15 cellular contexts compared by ENCODE assay signal in genomic region chr17:32318071-32318470, GRCh38. TPM values are rescaled to one million over a fixed set of nuclear protein-coding genes. Genes with fewer than 3 reads are reported as not detected.
DNase-seq lines count a peak whose midpoint lies in the region; ATAC-seq lines count a peak whose summit lies in the region.
"Had no signal": no experiment of that assay in that cellular context is flagged by ENCODE, and none has a peak within 500 bp of the region (broad histone marks: within the 10 kb centered on the region; RNA-seq: fewer than 3 reads in every experiment).

No MANE protein-coding gene starts in this region.

- peak overlapping the region; percentile 19 to 29 for H3K4me3 Mint-ChIP-seq in activated T-cell treated with anti-CD3 and anti-CD28 coated beads, Interleukin-2, amount 50 U/mL, for 72 hours
- peak overlapping the region; percentile 75 for H3K4me3 Mint-ChIP-seq in natural killer cell treated with Interleukin-12 subunit alpha and Interleukin-12 subunit beta and Interleukin-15 and Interleukin-18, amount 100 ng/mL, for 72 hours

- no peak overlapping the region for H3K27ac Mint-ChIP-seq in activated T-cell treated with anti-CD3 and anti-CD28 coated beads, Interleukin-2, amount 50 U/mL, for 72 hours
- H3K27ac Mint-ChIP-seq in natural killer cell treated with Interleukin-12 subunit alpha and Interleukin-12 subunit beta and Interleukin-15 and Interleukin-18, amount 100 ng/mL, for 72 hours: no peak overlapping the region

- DNase-seq in activated T-cell treated with anti-CD3 and anti-CD28 coated beads, Interleukin-2, amount 50 U/mL, for 72 hours: no peak
- no peak for DNase-seq in activated T-cell treated with anti-CD3 and anti-CD28 coated beads, Interleukin-2, amount 50 U/mL, for 1 hour
- DNase-seq in ELF-1 (ENCODE audit: low read depth, low spot score) (peak; percentile 48), ecto neural progenitor cell (ENCODE audit: low spot score) (peak; percentile 36), SHP77 treated with DMSO at 0.1 percent for 48 hours (lab: John Stamatoyannopoulos, UW) (no peak), NCI-H226 (no peak)
- DNase-seq in natural killer cell treated with Interleukin-12 subunit alpha and Interleukin-12 subunit beta and Interleukin-15 and Interleukin-18, amount 100 ng/mL, for 72 hours (ENCODE audit: low spot score): no peak
- DNase-seq: Caco-2; CD4-positive, CD25-positive, alpha-beta regulatory T cell; NCI-H187 treated with DMSO at 0.1 percent for 48 hours; NCI-H446 treated with DMSO at 0.1 percent for 48 hours; NCI-H774; RPMI8226 had no signal

- H3K9me3 Mint-ChIP-seq in activated T-cell treated with anti-CD3 and anti-CD28 coated beads, Interleukin-2, amount 50 U/mL, for 72 hours: no peaks in the 10 kb centered on the region
- H3K9me3 Mint-ChIP-seq in natural killer cell treated with Interleukin-12 subunit alpha and Interleukin-12 subunit beta and Interleukin-15 and Interleukin-18, amount 100 ng/mL, for 72 hours: no peaks in the 10 kb centered on the region

- no peak for ATAC-seq in activated T-cell treated with anti-CD3 and anti-CD28 coated beads, Interleukin-2, amount 50 U/mL, for 72 hours (replicated peaks in 1 of 2)
- ATAC-seq in natural killer cell treated with Interleukin-12 subunit alpha and Interleukin-12 subunit beta and Interleukin-15 and Interleukin-18, amount 100 ng/mL, for 72 hours: no peak
- no peak for ATAC-seq in HG03025 (IDR thresholded peaks at IDR 0.05; ENCODE audit: low FRiP score, unreplicated experiment)
- ATAC-seq: HCT116 had no signal

- peaks cover 20% of the 10 kb centered on the region for H3K27me3 Mint-ChIP-seq in activated T-cell treated with anti-CD3 and anti-CD28 coated beads, Interleukin-2, amount 50 U/mL, for 72 hours (ENCODE audit: low read depth)
- peaks cover 0 to 2% of the 10 kb centered on the region in 2 donors for H3K27me3 Mint-ChIP-seq in natural killer cell treated with Interleukin-12 subunit alpha and Interleukin-12 subunit beta and Interleukin-15 and Interleukin-18, amount 100 ng/mL, for 72 hours

- H3K4me1 Mint-ChIP-seq in activated T-cell treated with anti-CD3 and anti-CD28 coated beads, Interleukin-2, amount 50 U/mL, for 72 hours (ENCODE audit: low read depth): peaks cover 5% of the 10 kb centered on the region
- peaks cover 6 to 15% of the 10 kb centered on the region in 2 donors for H3K4me1 Mint-ChIP-seq in natural killer cell treated with Interleukin-12 subunit alpha and Interleukin-12 subunit beta and Interleukin-15 and Interleukin-18, amount 100 ng/mL, for 72 hours (ENCODE audit: low read depth in 2 of 2)

- H3K36me3 Mint-ChIP-seq in activated T-cell treated with anti-CD3 and anti-CD28 coated beads, Interleukin-2, amount 50 U/mL, for 72 hours (ENCODE audit: insufficient read depth in 2 of 2): no peaks in the 10 kb centered on the region
- H3K36me3 Mint-ChIP-seq in natural killer cell treated with Interleukin-12 subunit alpha and Interleukin-12 subunit beta and Interleukin-15 and Interleukin-18, amount 100 ng/mL, for 72 hours: no peaks in the 10 kb centered on the region
- H3K36me3 Mint-ChIP-seq: CD4-positive, CD25-positive, alpha-beta regulatory T cell had no signal

RNA-seq across cellular contexts. Expression of gene C17orf75, which starts 23.9 kb away (rescaled TPM):
- total RNA-seq in activated T-cell treated with anti-CD3 and anti-CD28 coated beads, Interleukin-2, amount 50 U/mL, for 72 hours: 10 to 100 TPM; 32.6 to 40.0 TPM
- 10 to 100 TPM; 23.2 to 24.5 TPM for total RNA-seq in natural killer cell treated with Interleukin-12 subunit alpha and Interleukin-12 subunit beta and Interleukin-15 and Interleukin-18, amount 100 ng/mL, for 72 hours

RNA-seq across cellular contexts. Expression of gene ZNF207, which starts 31.9 kb away (rescaled TPM):
- total RNA-seq in activated T-cell treated with anti-CD3 and anti-CD28 coated beads, Interleukin-2, amount 50 U/mL, for 72 hours: 100 to 1,000 TPM; 181 to 188 TPM
- 100 to 1,000 TPM; 311 to 319 TPM for total RNA-seq in natural killer cell treated with Interleukin-12 subunit alpha and Interleukin-12 subunit beta and Interleukin-15 and Interleukin-18, amount 100 ng/mL, for 72 hours

RNA-seq across cellular contexts. Expression of gene RHBDL3, which starts 52.4 kb away (rescaled TPM):
- under 1 TPM in 1 of 2 donors, not detected in 1; 0.21 TPM for total RNA-seq in activated T-cell treated with anti-CD3 and anti-CD28 coated beads, Interleukin-2, amount 50 U/mL, for 72 hours
- total RNA-seq in natural killer cell treated with Interleukin-12 subunit alpha and Interleukin-12 subunit beta and Interleukin-15 and Interleukin-18, amount 100 ng/mL, for 72 hours: under 1 TPM; 0.33 to 0.40 TPM
- total RNA-seq: Caco-2; CD4-positive, CD25-positive, alpha-beta regulatory T cell had no signal

Comparison
In these comparisons a context has a peak if more than half of its experiments do, and no peak if none do; other contexts are left out.
1. DNase-seq: peak in ELF-1 (single experiment) and ecto neural progenitor cell (single experiment); none in activated T-cell treated with anti-CD3 and anti-CD28 coated beads, Interleukin-2, amount 50 U/mL, for 72 hours (0 of 2), activated T-cell treated with anti-CD3 and anti-CD28 coated beads, Interleukin-2, amount 50 U/mL, for 1 hour (single experiment), natural killer cell treated with Interleukin-12 subunit alpha and Interleukin-12 subunit beta and Interleukin-15 and Interleukin-18, amount 100 ng/mL, for 72 hours (single experiment), SHP77 treated with DMSO at 0.1 percent for 48 hours (single experiment) and NCI-H226 (single experiment).